13 cellular contexts compared by ENCODE assay signal in genomic region chr1:203665986-203666385, GRCh38. TPM values are rescaled to one million over a fixed set of nuclear protein-coding genes. Genes with fewer than 3 reads are reported as not detected.
A peak's percentile ranks its signal among the peaks of the same experiment; 100 is the strongest.
DNase-seq lines count a peak whose midpoint lies in the region; ATAC-seq and TF ChIP-seq lines count a peak whose summit lies in the region.
"Had no signal": no experiment of that assay in that cellular context is flagged by ENCODE, and none has a peak within 500 bp of the region (broad histone marks: within the 10 kb centered on the region; RNA-seq: fewer than 3 reads in every experiment).

No MANE protein-coding gene starts in this region.

- intact Hi-C loops in heart right ventricle (cut with DNase I): no loop called here
- intact Hi-C loops in cardiac septum (cut with DNase I): loop anchor here (5.0 kb wide), 1 partner anchor 36 kb away; no protein-coding TSS in a partner anchor
- intact Hi-C loops in transverse colon (cut with DNase I; ENCODE audit: low total_unique reads): no loop called here

- H3K27me3 ChIP-seq in heart right ventricle (no peaks in the 10 kb centered on the region), duodenal mucosa (ENCODE audit: control insufficient read depth in 1 of 2, insufficient read depth in 2 of 2, low read length in 2 of 2) (no peaks in the 10 kb centered on the region), transverse colon (no peaks in the 10 kb centered on the region)
- H3K27me3 ChIP-seq: dorsolateral prefrontal cortex had no signal

- no peak for ATAC-seq in heart right ventricle
- no peak for ATAC-seq in GM18873 (IDR thresholded peaks at IDR 0.05; ENCODE audit: low FRiP score, unreplicated experiment)

- H3K9ac ChIP-seq in duodenal mucosa (ENCODE audit: low read depth in 1 of 2, low read length in 2 of 2): no peak overlapping the region

- no peak overlapping the region for H3K4me3 ChIP-seq in heart right ventricle
- no peak overlapping the region for H3K4me3 ChIP-seq in duodenal mucosa (ENCODE audit: low read depth in 1 of 2, low read length in 2 of 2)
- no peak overlapping the region for H3K4me3 ChIP-seq in transverse colon
- H3K4me3 ChIP-seq: dorsolateral prefrontal cortex had no signal

- H3K36me3 ChIP-seq in heart right ventricle (peaks cover 0 to 19% (median 0%) of the 10 kb centered on the region in 9 donors), duodenal mucosa (ENCODE audit: control insufficient read depth in 1 of 2, insufficient read depth in 2 of 2, low read length in 2 of 2) (no peaks in the 10 kb centered on the region), transverse colon (no peaks in the 10 kb centered on the region)

- peak overlapping the region in 9 of 10 donors; percentile 26 to 85 (median 71) for H3K27ac ChIP-seq in heart right ventricle
- peak overlapping the region; percentile 32 for H3K27ac ChIP-seq in duodenal mucosa (ENCODE audit: low read depth, low read length)
- H3K27ac ChIP-seq in transverse colon: peak overlapping the region; percentile 82 to 90 (median 87)

- H3K4me1 ChIP-seq in heart right ventricle: peaks cover 24 to 100% (median 93%) of the 10 kb centered on the region in 9 donors
- H3K4me1 ChIP-seq in duodenal mucosa (ENCODE audit: control insufficient read depth in 1 of 2, insufficient read depth in 2 of 2, low read length in 2 of 2): peaks cover 14 to 38% of the 10 kb centered on the region in 2 donors
- H3K4me1 ChIP-seq in transverse colon: peaks cover 28 to 96% (median 42%) of the 10 kb centered on the region in 4 donors

- WGBS in heart right ventricle, 2 donors: 56 to 63% methylated on average over 2 of the region's 2 CpGs
- 40 to 57% methylated on average over 1 to 2 of the region's 2 CpGs for WGBS in transverse colon (ENCODE audit: low coverage in 1 of 2), 2 donors

- TF ChIP-seq CTCF in heart right ventricle (IDR thresholded peaks at IDR 0.05) (no peak), transverse colon (IDR thresholded peaks at IDR 0.05) (no peak)

- no peak for TF ChIP-seq POLR2A in transverse colon (IDR thresholded peaks at IDR 0.05)

- TF ChIP-seq EP300 in transverse colon (IDR thresholded peaks at IDR 0.05; ENCODE audit: low read depth): no peak

- no peak for DNase-seq in heart right ventricle
- no peak for DNase-seq in cardiac septum (ENCODE audit: low spot score)
- peak; percentile 45 for DNase-seq in myocyte (ENCODE audit: low read depth)
- DNase-seq in transverse colon: no peak
- no peak for DNase-seq in AG20443 (ENCODE audit: low spot score)
- DNase-seq in NCI-H2196 (lab: John Stamatoyannopoulos, UW; ENCODE audit: unreplicated experiment): no peak
- DNase-seq: activated CD4-positive, CD25-positive, alpha-beta regulatory T cell treated with anti-CD3 and anti-CD28 coated beads, Interleukin-2, amount 50 U/mL, for 72 hours; activated T-cell treated with anti-CD3 and anti-CD28 coated beads, Interleukin-2, amount 50 U/mL, for 24 hours; amniotic stem cell; foreskin melanocyte had no signal

- H3K9me3 ChIP-seq in heart right ventricle (no peaks in the 10 kb centered on the region), duodenal mucosa (ENCODE audit: control insufficient read depth in 1 of 2, low read length in 2 of 2) (no peaks in the 10 kb centered on the region), transverse colon (no peaks in the 10 kb centered on the region)

- in situ Hi-C loops in transverse colon (cut with MboI; ENCODE audit: low pct_ligation_motif_present in 1 of 4, low pct_unique_long_range_greater_than_20kb in 1 of 4, low sequenced_read_pairs in 3 of 4): no loop called here

RNA-seq across cellular contexts. Expression of gene ATP2B4, which starts 39.4 kb away (rescaled TPM):
- total RNA-seq in heart right ventricle (100 to 1,000 TPM in 8 of 10 donors, 10 to 100 TPM in 2; 85.2 to 224 (median 125) TPM), cardiac septum (227 TPM), myocyte (13.9 and 17.5 TPM in 2 replicates), transverse colon (100 to 1,000 TPM in 1 of 4 donors, 10 to 100 TPM in 3; 58.4 to 146 (median 79.6) TPM)
- 10 to 100 TPM; 64.2 to 85.6 TPM for polyA plus RNA-seq in heart right ventricle
- 24.5 TPM for polyA plus RNA-seq in myocyte (2012)

Comparison
In these comparisons a context has a peak if more than half of its experiments do, and no peak if none do; other contexts are left out.
1. H3K27ac ChIP-seq: peak in every context shown above with its lines; median percentile 87 in transverse colon; 71 in heart right ventricle; 32 in duodenal mucosa.